ENCODE assay signal across 9 cellular contexts in the genomic region with DNA sequence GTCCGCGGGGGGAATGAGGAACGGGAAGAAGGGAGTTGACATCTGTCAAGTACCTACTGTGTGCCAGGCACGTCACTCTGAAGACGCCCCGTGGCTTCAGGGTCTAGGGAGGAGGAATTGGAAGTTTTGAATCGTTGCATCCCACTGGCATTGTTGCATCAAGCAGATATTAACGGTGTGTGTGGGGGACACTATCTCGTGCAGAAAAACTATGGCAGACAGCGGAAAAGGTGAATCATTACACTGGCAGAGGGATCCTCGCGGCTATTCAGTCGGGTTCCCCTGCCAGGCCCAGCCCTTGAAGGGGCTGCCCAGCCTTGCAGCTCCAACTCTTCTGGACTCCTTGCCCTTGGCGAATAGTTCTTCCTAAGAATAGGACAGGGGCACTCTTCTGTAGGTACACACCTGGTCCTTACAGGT. TPM values are rescaled to one million over a fixed set of nuclear protein-coding genes. Genes with fewer than 3 reads are reported as not detected.
DNase-seq lines count a peak whose midpoint lies in the region; ATAC-seq and TF ChIP-seq lines count a peak whose summit lies in the region.
"Had no signal": no experiment of that assay in that cellular context is flagged by ENCODE, and none has a peak within 500 bp of the region (broad histone marks: within the 10 kb centered on the region; RNA-seq: fewer than 3 reads in every experiment).

No MANE protein-coding gene starts in this region.

- peaks cover 0 to 16% (median 7%) of the 10 kb centered on the region in 7 donors for H3K9me3 Mint-ChIP-seq in CD14-positive monocyte
- H3K9me3 Mint-ChIP-seq in natural killer cell treated with Interleukin-12 subunit alpha and Interleukin-12 subunit beta and Interleukin-15 and Interleukin-18, amount 100 ng/mL, for 72 hours = no peaks in the 10 kb centered on the region

- H3K27ac Mint-ChIP-seq in CD14-positive monocyte = peak overlapping the region in 1 of 7 donors; percentile 55
- no peak overlapping the region for H3K27ac Mint-ChIP-seq in natural killer cell treated with Interleukin-12 subunit alpha and Interleukin-12 subunit beta and Interleukin-15 and Interleukin-18, amount 100 ng/mL, for 72 hours

- peaks cover 14% of the 10 kb centered on the region for H3K4me1 Mint-ChIP-seq in CD14-positive monocyte
- peaks cover 8 to 9% of the 10 kb centered on the region in 2 donors for H3K4me1 Mint-ChIP-seq in natural killer cell treated with Interleukin-12 subunit alpha and Interleukin-12 subunit beta and Interleukin-15 and Interleukin-18, amount 100 ng/mL, for 72 hours (ENCODE audit: low read depth in 2 of 2)

- peak overlapping the region; percentile 73 to 82 for H3K4me3 Mint-ChIP-seq in CD14-positive monocyte
- H3K4me3 Mint-ChIP-seq in natural killer cell treated with Interleukin-12 subunit alpha and Interleukin-12 subunit beta and Interleukin-15 and Interleukin-18, amount 100 ng/mL, for 72 hours = peak overlapping the region; percentile 21

- intact Hi-C loops in CD14-positive monocyte (cut with micrococcal nuclease) = no loop called here

- H3K4me3 ChIP-seq in MG63 (peak overlapping the region; percentile 52), coronary artery (peak overlapping the region; percentile 86)

- TF ChIP-seq CTCF in CD14-positive monocyte (IDR thresholded peaks at IDR 0.05) = no peak
- no peak for TF ChIP-seq CTCF in coronary artery (IDR thresholded peaks at IDR 0.05)

- peaks cover 39 to 42% (median 42%) of the 10 kb centered on the region in 3 donors for H3K27me3 Mint-ChIP-seq in CD14-positive monocyte (ENCODE audit: low read depth in 3 of 3)
- peaks cover 28 to 52% of the 10 kb centered on the region in 2 donors for H3K27me3 Mint-ChIP-seq in natural killer cell treated with Interleukin-12 subunit alpha and Interleukin-12 subunit beta and Interleukin-15 and Interleukin-18, amount 100 ng/mL, for 72 hours

- H3K36me3 ChIP-seq in MG63 = no peaks in the 10 kb centered on the region
- H3K36me3 ChIP-seq: neutrophil had no signal

- no peak overlapping the region for H3K27ac ChIP-seq in coronary artery
- H3K27ac ChIP-seq: neutrophil had no signal

- no peaks in the 10 kb centered on the region for H3K27me3 ChIP-seq in MG63

- DNase-seq in CD14-positive monocyte (ENCODE audit: low spot score) (no peak), MG63 (peak; percentile 20), coronary artery (ENCODE audit: low spot score) (no peak), DMS153 treated with DMSO at 0.1 percent for 48 hours (lab: John Stamatoyannopoulos, UW; ENCODE audit: unreplicated experiment) (no peak), NCI-H2171 (lab: John Stamatoyannopoulos, UW) (no peak), D341Med (ENCODE audit: low spot score) (no peak)
- no peak for DNase-seq in natural killer cell treated with Interleukin-12 subunit alpha and Interleukin-12 subunit beta and Interleukin-15 and Interleukin-18, amount 100 ng/mL, for 72 hours (ENCODE audit: low spot score)
- DNase-seq in stimulated activated CD4-positive, alpha-beta T cell treated with anti-CD3 and anti-CD28 coated beads, Interleukin-4, amount 100 ng/mL, for 4 hours = no peak

- H3K9me3 ChIP-seq in MG63 = no peaks in the 10 kb centered on the region
- H3K9me3 ChIP-seq: neutrophil had no signal

- peaks cover 3 to 12% of the 10 kb centered on the region in 2 donors for H3K36me3 Mint-ChIP-seq in CD14-positive monocyte
- H3K36me3 Mint-ChIP-seq in natural killer cell treated with Interleukin-12 subunit alpha and Interleukin-12 subunit beta and Interleukin-15 and Interleukin-18, amount 100 ng/mL, for 72 hours = no peaks in the 10 kb centered on the region

- ATAC-seq in natural killer cell treated with Interleukin-12 subunit alpha and Interleukin-12 subunit beta and Interleukin-15 and Interleukin-18, amount 100 ng/mL, for 72 hours = no peak

RNA-seq across cellular contexts. Expression of gene KIAA1549, which starts 1.0 kb away (rescaled TPM):
- under 1 TPM in 1 of 2 donors, not detected in 1; 0.03 TPM for polyA plus RNA-seq in CD14-positive monocyte
- total RNA-seq in MG63 (2014; rRNA removed; shearing (Covaris generic); ENCODE audit: low replicate concordance) = 0.57 and 1.1 TPM in 2 replicates
- total RNA-seq in natural killer cell treated with Interleukin-12 subunit alpha and Interleukin-12 subunit beta and Interleukin-15 and Interleukin-18, amount 100 ng/mL, for 72 hours = under 1 TPM; 0.21 to 0.33 TPM

RNA-seq across cellular contexts. Expression of gene ZC3HAV1L, which starts 53.6 kb away (rescaled TPM):
- under 1 TPM in 1 of 2 donors, not detected in 1; 0.10 TPM for polyA plus RNA-seq in CD14-positive monocyte
- 3.5 and 4.3 TPM in 2 replicates for total RNA-seq in MG63 (2014; rRNA removed; shearing (Covaris generic); ENCODE audit: low replicate concordance)
- total RNA-seq in natural killer cell treated with Interleukin-12 subunit alpha and Interleukin-12 subunit beta and Interleukin-15 and Interleukin-18, amount 100 ng/mL, for 72 hours = 1 to 10 TPM; 3.7 to 8.7 TPM
